8 cellular contexts compared by ENCODE assay signal in genomic region chr20:16801919-16802651, GRCh38. TPM values are rescaled to one million over a fixed set of nuclear protein-coding genes. Genes with fewer than 3 reads are reported as not detected.
DNase-seq lines count a peak whose midpoint lies in the region; ATAC-seq and TF ChIP-seq lines count a peak whose summit lies in the region.

No MANE protein-coding gene starts in this region.

- H3K4me1 ChIP-seq in CD4-positive, alpha-beta memory T cell (ENCODE audit: insufficient read depth, low read length) = no peaks in the 10 kb centered on the region
- H3K4me1 ChIP-seq in PC-3 (ENCODE audit: insufficient read depth, low read length) (no peaks in the 10 kb centered on the region), gastroesophageal sphincter (no peaks in the 10 kb centered on the region)

- CTCF ChIA-PET in CD4-positive, alpha-beta memory T cell (lab: Charles Lee; ENCODE audit: partially characterized antibody) = interaction anchor here (0.6 to 9.6 kb wide), 10 partner anchors 9 to 255 kb away, joined by 3 to 74 read pairs (median 4); no protein-coding TSS in a partner anchor
- CTCF ChIA-PET in PC-3 (lab: Charles Lee) = interaction anchor here (0.5 to 1.7 kb wide), 4 partner anchors 15 to 630 kb away, joined by 3 to 8 read pairs (median 4); no protein-coding TSS in a partner anchor

- peaks cover 0 to 1% (median 0%) of the 10 kb centered on the region in 4 donors for H3K4me1 Mint-ChIP-seq in CD4-positive, alpha-beta memory T cell
- H3K4me1 Mint-ChIP-seq in progenitor cell of endocrine pancreas (ENCODE audit: low read depth) = no peaks in the 10 kb centered on the region

- WGBS in gastroesophageal sphincter (ENCODE audit: low coverage in 1 of 2), 2 donors = 26 to 28% methylated on average over 11 to 15 of the region's 15 CpGs

- ATAC-seq in GM19397 (IDR thresholded peaks at IDR 0.05; ENCODE audit: unreplicated experiment) = peak; percentile 77
- peak; percentile 66 for ATAC-seq in PC-3
- no peak for ATAC-seq in gastroesophageal sphincter
- no peak for ATAC-seq in GM18520 (IDR thresholded peaks at IDR 0.05; ENCODE audit: unreplicated experiment)

- no peaks in the 10 kb centered on the region for H3K36me3 Mint-ChIP-seq in CD4-positive, alpha-beta memory T cell
- no peaks in the 10 kb centered on the region for H3K36me3 Mint-ChIP-seq in progenitor cell of endocrine pancreas (ENCODE audit: insufficient read depth)

- H3F3A ChIP-seq in PC-3 (ENCODE audit: low read length, unreplicated experiment) = no peaks in the 10 kb centered on the region

- TF ChIP-seq CTCF in PC-3 (conservative IDR thresholded peaks at IDR 0.05; ENCODE audit: low read depth, low read length) (peak; percentile 93), gastroesophageal sphincter (IDR thresholded peaks at IDR 0.05) (peak; percentile 59 to 85 (median 62)), progenitor cell of endocrine pancreas (IDR thresholded peaks at IDR 0.05; ENCODE audit: unreplicated experiment) (peak; percentile 91)

- H3K27me3 ChIP-seq in CD4-positive, alpha-beta memory T cell (ENCODE audit: insufficient read depth, low read length) = no peaks in the 10 kb centered on the region
- H3K27me3 ChIP-seq in PC-3 (ENCODE audit: low read length) (peaks cover 80% of the 10 kb centered on the region), gastroesophageal sphincter (peaks cover 69% of the 10 kb centered on the region)

- no peak overlapping the region for H3K27ac ChIP-seq in CD4-positive, alpha-beta memory T cell (ENCODE audit: low read depth, low read length)
- H3K27ac ChIP-seq in PC-3 (ENCODE audit: low read length) (no peak overlapping the region), gastroesophageal sphincter (no peak overlapping the region)

- H3K36me3 ChIP-seq in CD4-positive, alpha-beta memory T cell (ENCODE audit: insufficient read depth, low read length) = no peaks in the 10 kb centered on the region
- H3K36me3 ChIP-seq in PC-3 (ENCODE audit: low read depth, low read length) (no peaks in the 10 kb centered on the region), gastroesophageal sphincter (no peaks in the 10 kb centered on the region)

- no peak overlapping the region for H3K27ac Mint-ChIP-seq in CD4-positive, alpha-beta memory T cell
- H3K27ac Mint-ChIP-seq in progenitor cell of endocrine pancreas = no peak overlapping the region

- H3K4me3 Mint-ChIP-seq in CD4-positive, alpha-beta memory T cell = no peak overlapping the region
- H3K4me3 Mint-ChIP-seq in progenitor cell of endocrine pancreas (ENCODE audit: low read depth) = no peak overlapping the region

- intact Hi-C loops in CD4-positive, alpha-beta memory T cell (cut with micrococcal nuclease) = loop anchor here (5.0 kb wide), 1 partner anchor 1095 kb away; no protein-coding TSS in a partner anchor
- intact Hi-C loops in PC-3 (cut with micrococcal nuclease) = loop anchor here (1.0 to 10.0 kb wide), 3 partner anchors 19 to 629 kb away; no protein-coding TSS in a partner anchor

- no TSS peak for BruUV-seq in PC-3 (replicated peaks; lab: Mats Ljungman, UMichigan)

- H4K20me1 ChIP-seq in PC-3 (ENCODE audit: low read length) = no peaks in the 10 kb centered on the region

- no peak for TF ChIP-seq POLR2A in gastroesophageal sphincter (IDR thresholded peaks at IDR 0.05)

- H3K4me3 ChIP-seq in CD4-positive, alpha-beta memory T cell (ENCODE audit: low read length in 2 of 2) = no peak overlapping the region
- no peak overlapping the region for H3K4me3 ChIP-seq in PC-3 (ENCODE audit: low read length)
- no peak overlapping the region for H3K4me3 ChIP-seq in gastroesophageal sphincter

- POLR2A ChIA-PET in CD4-positive, alpha-beta memory T cell (lab: Charles Lee; ENCODE audit: partially characterized antibody) = no interaction called here
- POLR2A ChIA-PET in PC-3 (lab: Charles Lee; ENCODE audit: unreplicated experiment) = no interaction called here

- H3K4me2 ChIP-seq in PC-3 (ENCODE audit: low read length) = 0 out of 2 replicates have a peak overlapping the region, but pooled peaks have one; percentile 4

- TF ChIP-seq EP300 in gastroesophageal sphincter (IDR thresholded peaks at IDR 0.05) = no peak

- H3K27me3 Mint-ChIP-seq in CD4-positive, alpha-beta memory T cell = peaks cover 32 to 37% of the 10 kb centered on the region in 2 donors
- peaks cover 56% of the 10 kb centered on the region for H3K27me3 Mint-ChIP-seq in progenitor cell of endocrine pancreas

- peaks cover 0 to 3% (median 0%) of the 10 kb centered on the region in 8 donors for H3K9me3 Mint-ChIP-seq in CD4-positive, alpha-beta memory T cell
- peaks cover 3% of the 10 kb centered on the region for H3K9me3 Mint-ChIP-seq in progenitor cell of endocrine pancreas (ENCODE audit: low read depth)

- no peaks in the 10 kb centered on the region for H3K9me2 ChIP-seq in PC-3 (replicated peaks; ENCODE audit: low read length)

- H2AFZ ChIP-seq in PC-3 (ENCODE audit: low read length) = no peak overlapping the region

- H3K79me2 ChIP-seq in PC-3 (ENCODE audit: low read length) = no peaks in the 10 kb centered on the region

- DNase-seq in CD4-positive, alpha-beta memory T cell = peak; percentile 20 to 45 (median 32)
- DNase-seq in KG1 (lab: John Stamatoyannopoulos, UW) (peak; percentile 45), PC-3 (peak; percentile 85), progenitor cell of endocrine pancreas (ENCODE audit: low spot score, unreplicated experiment) (peak; percentile 61)
- DNase-seq in activated T-helper 9 cell treated with anti-CD3 and anti-CD28 coated beads, Interleukin-2, amount 50 U/mL, for 16 hours (ENCODE audit: low read depth) = peak; percentile 10

- no peak overlapping the region for H3K9ac ChIP-seq in PC-3 (ENCODE audit: low read length)

- no peaks in the 10 kb centered on the region for H3K9me3 ChIP-seq in CD4-positive, alpha-beta memory T cell (ENCODE audit: control insufficient read depth in 1 of 2, low read length in 2 of 2)
- H3K9me3 ChIP-seq in PC-3 (ENCODE audit: low read length) (no peaks in the 10 kb centered on the region), gastroesophageal sphincter (no peaks in the 10 kb centered on the region)

RNA-seq across cellular contexts. Expression of gene OTOR, which starts 53.9 kb away (rescaled TPM):
- not detected for total RNA-seq in CD4-positive, alpha-beta memory T cell
- not detected for polyA plus RNA-seq in CD4-positive, alpha-beta memory T cell
- total RNA-seq in PC-3 (2014; rRNA removed) (not detected in 2 replicates), gastroesophageal sphincter (not detected), progenitor cell of endocrine pancreas (not detected in 2 replicates)

Comparison
In these comparisons a context has a peak if more than half of its experiments do, and no peak if none do; other contexts are left out.
1. DNase-seq: peak in every context shown above with its lines; median percentile 85 in PC-3; 61 in progenitor cell of endocrine pancreas; 45 in KG1; 32 in CD4-positive, alpha-beta memory T cell; 10 in activated T-helper 9 cell treated with anti-CD3 and anti-CD28 coated beads, Interleukin-2, amount 50 U/mL, for 16 hours.
2. ATAC-seq: peak in GM19397 (single experiment) and PC-3 (single experiment); none in gastroesophageal sphincter (single experiment) and GM18520 (single experiment).
3. Peak in every context shown above with its lines, with median percentiles within 50 percentile points of each other: CTCF ChIP-seq.